1 cellular context compared by ENCODE assay signal in the genomic region with DNA sequence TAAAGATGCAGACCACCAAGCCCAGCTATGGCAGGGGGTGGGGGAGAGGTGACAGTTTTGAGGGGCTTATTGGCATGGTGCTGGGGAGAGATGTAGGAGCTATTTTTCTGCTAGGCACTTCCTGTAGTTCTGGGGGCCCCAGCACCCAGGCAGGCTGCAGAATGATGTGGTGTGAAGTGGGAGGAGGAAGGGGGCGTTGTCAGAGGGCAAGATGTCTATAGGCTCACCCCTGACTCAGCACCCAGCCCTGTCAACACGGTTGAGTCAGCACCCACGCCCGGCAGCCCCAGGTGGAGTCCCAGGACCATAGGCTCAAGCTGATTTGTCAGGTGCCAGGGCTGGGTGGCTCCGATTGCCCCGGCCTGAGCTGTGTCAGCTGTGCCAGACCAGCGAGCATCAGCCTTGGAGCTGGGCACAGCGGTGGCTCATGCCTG.
TF ChIP-seq lines count a peak whose summit lies in the region.

No MANE protein-coding gene starts in this region.

TF ChIP-seq in K562, 482 proteins besides CTCF, POLR2A, EP300 and RAD21 (continued from another document):
- TF ChIP-seq, protein P1, sequence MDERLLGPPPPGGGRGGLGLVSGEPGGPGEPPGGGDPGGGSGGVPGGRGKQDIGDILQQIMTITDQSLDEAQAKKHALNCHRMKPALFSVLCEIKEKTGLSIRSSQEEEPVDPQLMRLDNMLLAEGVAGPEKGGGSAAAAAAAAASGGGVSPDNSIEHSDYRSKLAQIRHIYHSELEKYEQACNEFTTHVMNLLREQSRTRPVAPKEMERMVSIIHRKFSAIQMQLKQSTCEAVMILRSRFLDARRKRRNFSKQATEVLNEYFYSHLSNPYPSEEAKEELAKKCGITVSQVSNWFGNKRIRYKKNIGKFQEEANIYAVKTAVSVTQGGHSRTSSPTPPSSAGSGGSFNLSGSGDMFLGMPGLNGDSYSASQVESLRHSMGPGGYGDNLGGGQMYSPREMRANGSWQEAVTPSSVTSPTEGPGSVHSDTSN (CRISPR knock-in tag; IDR thresholded peaks at IDR 0.05; ENCODE audit: low read depth), result no peak
- TF ChIP-seq, protein P1 (tag; conservative IDR thresholded peaks at IDR 0.05; ENCODE audit: low read depth), result 0 out of 2 replicates have a peak, but pooled peaks have one; percentile 27
- TF ChIP-seq ZNF146 (CRISPR knock-in tag; IDR thresholded peaks at IDR 0.05; ENCODE audit: unreplicated experiment) (no peak), KLF13 (tag; IDR thresholded peaks at IDR 0.05; ENCODE audit: borderline replicate concordance, low read depth) (0 out of 2 replicates have a peak, but pooled peaks have one; percentile 21), ZFPM2 (CRISPR knock-in tag; IDR thresholded peaks at IDR 0.05) (no peak), DPF2 (IDR thresholded peaks at IDR 0.05) (peak; percentile 32; the same call in 1 of the 2 replicates), NFE2 (IDR thresholded peaks at IDR 0.05; ENCODE audit: low read depth) (peak; percentile 83), YY1 (IDR thresholded peaks at IDR 0.05; ENCODE audit: borderline replicate concordance in 1 of 3, control insufficient read depth in 1 of 3, extremely low read depth in 1 of 3, insufficient read depth in 3 of 3, insufficient read length in 1 of 3, insufficient replicate concordance in 2 of 3, low read depth in 1 of 3, low read length in 2 of 3) (peak in 1 of 3 experiments; percentile 20), HNRNPLL (IDR thresholded peaks at IDR 0.05; ENCODE audit: low read depth, low read length, poor library complexity, severe bottlenecking) (no peak), ZNF354B (CRISPR knock-in tag; IDR thresholded peaks at IDR 0.05) (no peak), MEIS2 (IDR thresholded peaks at IDR 0.05; ENCODE audit: partially characterized antibody) (peak; percentile 70), FOSL1 (tag; conservative IDR thresholded peaks at IDR 0.05) (peak; percentile 77), ELF2 (CRISPR knock-in tag; IDR thresholded peaks at IDR 0.05) (no peak), C11orf30 (IDR thresholded peaks at IDR 0.05; ENCODE audit: low read depth) (peak; percentile 92), ZNF324 (CRISPR knock-in tag; IDR thresholded peaks at IDR 0.05) (no peak), KAT8 (IDR thresholded peaks at IDR 0.05; ENCODE audit: low read depth) (no peak), CTBP1 (IDR thresholded peaks at IDR 0.05; ENCODE audit: borderline replicate concordance) (peak; percentile 21; the same call in 1 of the 2 replicates), ARID1B (IDR thresholded peaks at IDR 0.05) (peak; percentile 47; the same call in 1 of the 2 replicates), ZNF589 (CRISPR knock-in tag; IDR thresholded peaks at IDR 0.05; ENCODE audit: low read depth) (no peak), EGR1 (conservative IDR thresholded peaks at IDR 0.05) (peak; percentile 85), FOXA3 (CRISPR knock-in tag; conservative IDR thresholded peaks at IDR 0.05 in 1 of 2, IDR thresholded peaks at IDR 0.05 in 1 of 2) (peak in 1 of 2 experiments; percentile 74; a peak in 1 of 4 replicates), ZNF316 (IDR thresholded peaks at IDR 0.05) (peak; percentile 94), EWSR1 (IDR thresholded peaks at IDR 0.05; ENCODE audit: borderline replicate concordance, low read depth, partially characterized antibody) (no peak)
- TF ChIP-seq, protein P2, sequence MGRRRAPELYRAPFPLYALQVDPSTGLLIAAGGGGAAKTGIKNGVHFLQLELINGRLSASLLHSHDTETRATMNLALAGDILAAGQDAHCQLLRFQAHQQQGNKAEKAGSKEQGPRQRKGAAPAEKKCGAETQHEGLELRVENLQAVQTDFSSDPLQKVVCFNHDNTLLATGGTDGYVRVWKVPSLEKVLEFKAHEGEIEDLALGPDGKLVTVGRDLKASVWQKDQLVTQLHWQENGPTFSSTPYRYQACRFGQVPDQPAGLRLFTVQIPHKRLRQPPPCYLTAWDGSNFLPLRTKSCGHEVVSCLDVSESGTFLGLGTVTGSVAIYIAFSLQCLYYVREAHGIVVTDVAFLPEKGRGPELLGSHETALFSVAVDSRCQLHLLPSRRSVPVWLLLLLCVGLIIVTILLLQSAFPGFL (CRISPR knock-in tag; IDR thresholded peaks at IDR 0.05), result no peak
- TF ChIP-seq, protein P3, sequence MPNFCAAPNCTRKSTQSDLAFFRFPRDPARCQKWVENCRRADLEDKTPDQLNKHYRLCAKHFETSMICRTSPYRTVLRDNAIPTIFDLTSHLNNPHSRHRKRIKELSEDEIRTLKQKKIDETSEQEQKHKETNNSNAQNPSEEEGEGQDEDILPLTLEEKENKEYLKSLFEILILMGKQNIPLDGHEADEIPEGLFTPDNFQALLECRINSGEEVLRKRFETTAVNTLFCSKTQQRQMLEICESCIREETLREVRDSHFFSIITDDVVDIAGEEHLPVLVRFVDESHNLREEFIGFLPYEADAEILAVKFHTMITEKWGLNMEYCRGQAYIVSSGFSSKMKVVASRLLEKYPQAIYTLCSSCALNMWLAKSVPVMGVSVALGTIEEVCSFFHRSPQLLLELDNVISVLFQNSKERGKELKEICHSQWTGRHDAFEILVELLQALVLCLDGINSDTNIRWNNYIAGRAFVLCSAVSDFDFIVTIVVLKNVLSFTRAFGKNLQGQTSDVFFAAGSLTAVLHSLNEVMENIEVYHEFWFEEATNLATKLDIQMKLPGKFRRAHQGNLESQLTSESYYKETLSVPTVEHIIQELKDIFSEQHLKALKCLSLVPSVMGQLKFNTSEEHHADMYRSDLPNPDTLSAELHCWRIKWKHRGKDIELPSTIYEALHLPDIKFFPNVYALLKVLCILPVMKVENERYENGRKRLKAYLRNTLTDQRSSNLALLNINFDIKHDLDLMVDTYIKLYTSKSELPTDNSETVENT (CRISPR knock-in tag; IDR thresholded peaks at IDR 0.05), result no peak
- TF ChIP-seq, protein P4, sequence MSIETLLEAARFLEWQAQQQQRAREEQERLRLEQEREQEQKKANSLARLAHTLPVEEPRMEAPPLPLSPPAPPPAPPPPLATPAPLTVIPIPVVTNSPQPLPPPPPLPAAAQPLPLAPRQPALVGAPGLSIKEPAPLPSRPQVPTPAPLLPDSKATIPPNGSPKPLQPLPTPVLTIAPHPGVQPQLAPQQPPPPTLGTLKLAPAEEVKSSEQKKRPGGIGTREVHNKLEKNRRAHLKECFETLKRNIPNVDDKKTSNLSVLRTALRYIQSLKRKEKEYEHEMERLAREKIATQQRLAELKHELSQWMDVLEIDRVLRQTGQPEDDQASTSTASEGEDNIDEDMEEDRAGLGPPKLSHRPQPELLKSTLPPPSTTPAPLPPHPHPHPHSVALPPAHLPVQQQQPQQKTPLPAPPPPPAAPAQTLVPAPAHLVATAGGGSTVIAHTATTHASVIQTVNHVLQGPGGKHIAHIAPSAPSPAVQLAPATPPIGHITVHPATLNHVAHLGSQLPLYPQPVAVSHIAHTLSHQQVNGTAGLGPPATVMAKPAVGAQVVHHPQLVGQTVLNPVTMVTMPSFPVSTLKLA (conservative IDR thresholded peaks at IDR 0.05), result peak in 1 of 2 experiments; percentile 59; a peak in 2 of 4 replicates
- TF ChIP-seq, protein P5, sequence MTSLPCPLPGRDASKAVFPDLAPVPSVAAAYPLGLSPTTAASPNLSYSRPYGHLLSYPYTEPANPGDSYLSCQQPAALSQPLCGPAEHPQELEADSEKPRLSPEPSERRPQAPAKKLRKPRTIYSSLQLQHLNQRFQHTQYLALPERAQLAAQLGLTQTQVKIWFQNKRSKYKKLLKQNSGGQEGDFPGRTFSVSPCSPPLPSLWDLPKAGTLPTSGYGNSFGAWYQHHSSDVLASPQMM (CRISPR knock-in tag; IDR thresholded peaks at IDR 0.05), result no peak
- TF ChIP-seq, protein P6, sequence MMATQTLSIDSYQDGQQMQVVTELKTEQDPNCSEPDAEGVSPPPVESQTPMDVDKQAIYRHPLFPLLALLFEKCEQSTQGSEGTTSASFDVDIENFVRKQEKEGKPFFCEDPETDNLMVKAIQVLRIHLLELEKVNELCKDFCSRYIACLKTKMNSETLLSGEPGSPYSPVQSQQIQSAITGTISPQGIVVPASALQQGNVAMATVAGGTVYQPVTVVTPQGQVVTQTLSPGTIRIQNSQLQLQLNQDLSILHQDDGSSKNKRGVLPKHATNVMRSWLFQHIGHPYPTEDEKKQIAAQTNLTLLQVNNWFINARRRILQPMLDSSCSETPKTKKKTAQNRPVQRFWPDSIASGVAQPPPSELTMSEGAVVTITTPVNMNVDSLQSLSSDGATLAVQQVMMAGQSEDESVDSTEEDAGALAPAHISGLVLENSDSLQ (IDR thresholded peaks at IDR 0.05), result peak; percentile 39; the same call in 1 of the 2 replicates
- TF ChIP-seq, protein P7, sequence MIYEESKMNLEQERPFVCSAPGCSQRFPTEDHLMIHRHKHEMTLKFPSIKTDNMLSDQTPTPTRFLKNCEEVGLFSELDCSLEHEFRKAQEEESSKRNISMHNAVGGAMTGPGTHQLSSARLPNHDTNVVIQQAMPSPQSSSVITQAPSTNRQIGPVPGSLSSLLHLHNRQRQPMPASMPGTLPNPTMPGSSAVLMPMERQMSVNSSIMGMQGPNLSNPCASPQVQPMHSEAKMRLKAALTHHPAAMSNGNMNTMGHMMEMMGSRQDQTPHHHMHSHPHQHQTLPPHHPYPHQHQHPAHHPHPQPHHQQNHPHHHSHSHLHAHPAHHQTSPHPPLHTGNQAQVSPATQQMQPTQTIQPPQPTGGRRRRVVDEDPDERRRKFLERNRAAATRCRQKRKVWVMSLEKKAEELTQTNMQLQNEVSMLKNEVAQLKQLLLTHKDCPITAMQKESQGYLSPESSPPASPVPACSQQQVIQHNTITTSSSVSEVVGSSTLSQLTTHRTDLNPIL (CRISPR knock-in tag; IDR thresholded peaks at IDR 0.05), result no peak
TF ChIP-seq in K562: peak in this region for 33.
